Comparison of ENCODE assay signal across 8 cellular contexts in genomic region chr3:101518421-101518871, GRCh38. TPM values are rescaled to one million over a fixed set of nuclear protein-coding genes. Genes with fewer than 3 reads are reported as not detected.
DNase-seq lines count a peak whose midpoint lies in the region; ATAC-seq and TF ChIP-seq lines count a peak whose summit lies in the region.

No MANE protein-coding gene starts in this region.

- no peak overlapping the region for H2AK5ac ChIP-seq in neuronal stem cell (ENCODE audit: low read depth, low read length)

- H3K4me2 ChIP-seq in neuronal stem cell (ENCODE audit: insufficient read depth, low read length, poor library complexity, severe bottlenecking): no peak overlapping the region

- no peak overlapping the region for H3K23ac ChIP-seq in neuronal stem cell (ENCODE audit: low read depth, low read length, poor library complexity)

- no peak for TF ChIP-seq CTCF in GM12865 (IDR thresholded peaks at IDR 0.05; ENCODE audit: insufficient read depth, low read depth, low read length, missing control alignments)

- H3K27ac Mint-ChIP-seq in activated CD8-positive, alpha-beta memory T cell treated with anti-CD3 and anti-CD28 coated beads, Interleukin-2, amount 10 ng/mL, durations not matched to agents 7 days and 5 days: peak overlapping the region; percentile 87

- H2BK5ac ChIP-seq in neuronal stem cell (ENCODE audit: low read length): no peak overlapping the region

- no peaks in the 10 kb centered on the region for H3K79me1 ChIP-seq in neuronal stem cell (ENCODE audit: low read depth, low read length)

- H3K4me1 ChIP-seq in neuronal stem cell (ENCODE audit: control insufficient read depth in 2 of 2, insufficient read depth in 1 of 2, low read depth in 1 of 2, low read length in 2 of 2) (no peaks in the 10 kb centered on the region), HAP-1 (peaks cover 13% of the 10 kb centered on the region)

- peaks cover 45% of the 10 kb centered on the region for H3K4me1 Mint-ChIP-seq in activated CD8-positive, alpha-beta memory T cell treated with anti-CD3 and anti-CD28 coated beads, Interleukin-2, amount 10 ng/mL, durations not matched to agents 7 days and 5 days

- H3K36me3 ChIP-seq in neuronal stem cell (replicated peaks in 1 of 2; ENCODE audit: control insufficient read depth in 2 of 2, insufficient read depth in 2 of 2, low read length in 2 of 2) (no peaks in the 10 kb centered on the region), HAP-1 (replicated peaks) (no peaks in the 10 kb centered on the region)

- H3K14ac ChIP-seq in neuronal stem cell (ENCODE audit: low read length): no peak overlapping the region

- no peak overlapping the region for H2BK15ac ChIP-seq in neuronal stem cell (ENCODE audit: low read length)

- no peak overlapping the region for H4K8ac ChIP-seq in neuronal stem cell (ENCODE audit: low read depth, low read length)

- H2BK120ac ChIP-seq in neuronal stem cell (ENCODE audit: low read depth, low read length): no peak overlapping the region

- H2AFZ ChIP-seq in neuronal stem cell (ENCODE audit: low read length): peak overlapping the region; percentile 40

- DNase-seq in GM12865 (ENCODE audit: low read depth) (peak; percentile 95), HT1080 (ENCODE audit: low read depth) (peak; percentile 84), neuronal stem cell (ENCODE audit: low spot score) (no peak), HAP-1 (ENCODE audit: low spot score in 2 of 2) (no peak), cerebellar cortex (ENCODE audit: low spot score) (no peak), NCI-H1092 (lab: John Stamatoyannopoulos, UW) (no peak)
- peak; percentile 76 for DNase-seq in activated CD8-positive, alpha-beta memory T cell treated with anti-CD3 and anti-CD28 coated beads, Interleukin-2, amount 10 ng/mL, durations not matched to agents 7 days and 5 days

- H3K9ac ChIP-seq in neuronal stem cell (ENCODE audit: low read depth, low read length, poor library complexity): no peak overlapping the region

- no peak overlapping the region for H3K4ac ChIP-seq in neuronal stem cell (ENCODE audit: low read length)

- no CpG with 5 or more reads among the region's 3 CpGs for WGBS in neuronal stem cell (ENCODE audit: extremely low coverage in 2 of 2, insufficient read length in 2 of 2, insufficient replicate concordance in 1 of 2), 2 donors

- H4K91ac ChIP-seq in neuronal stem cell (ENCODE audit: low read depth, low read length, poor library complexity): no peak overlapping the region

- no peak overlapping the region for H2BK12ac ChIP-seq in neuronal stem cell (ENCODE audit: low read length)

- H3K9me3 Mint-ChIP-seq in activated CD8-positive, alpha-beta memory T cell treated with anti-CD3 and anti-CD28 coated beads, Interleukin-2, amount 10 ng/mL, durations not matched to agents 7 days and 5 days (ENCODE audit: low read depth): no peaks in the 10 kb centered on the region

- in situ Hi-C loops in HAP-1 (cut with MboI; ENCODE audit: low sequenced_read_pairs): no loop called here

- ATAC-seq in GM21529 (IDR thresholded peaks at IDR 0.05; ENCODE audit: unreplicated experiment): peak; percentile 98
- peak; percentile 98 for ATAC-seq in activated CD8-positive, alpha-beta memory T cell treated with anti-CD3 and anti-CD28 coated beads, Interleukin-2, amount 10 ng/mL, durations not matched to agents 7 days and 5 days

- H3K36me3 Mint-ChIP-seq in activated CD8-positive, alpha-beta memory T cell treated with anti-CD3 and anti-CD28 coated beads, Interleukin-2, amount 10 ng/mL, durations not matched to agents 7 days and 5 days: peaks cover 5% of the 10 kb centered on the region

- CTCF ChIA-PET in activated CD8-positive, alpha-beta memory T cell treated with anti-CD3 and anti-CD28 coated beads, Interleukin-2, amount 10 ng/mL, durations not matched to agents 7 days and 5 days (lab: Charles Lee): interaction anchor here (1.2 to 2.1 kb wide), 5 partner anchors 17 to 43 kb away, joined by 3 to 16 read pairs (median 3); partner anchors contain the start of gene TRMT10C

- no peak overlapping the region for H3K27ac ChIP-seq in neuronal stem cell (replicated peaks; ENCODE audit: low read length)

- peak overlapping the region; percentile 32 for H3K4me3 ChIP-seq in GM12865 (ENCODE audit: low read depth, low read length)
- H3K4me3 ChIP-seq in neuronal stem cell (ENCODE audit: low read length in 2 of 2): no peak overlapping the region
- no peak overlapping the region for H3K4me3 ChIP-seq in HAP-1

- H3K27me3 ChIP-seq in neuronal stem cell (ENCODE audit: control insufficient read depth in 3 of 3, insufficient read depth in 3 of 3, low read depth in 1 of 3, low read length in 3 of 3) (peaks cover 0 to 7% (median 0%) of the 10 kb centered on the region in 3 experiments), HAP-1 (ENCODE audit: low read depth) (peaks cover 12% of the 10 kb centered on the region)

- no peak overlapping the region for H3K18ac ChIP-seq in neuronal stem cell (ENCODE audit: low read length)

- H3K4me3 Mint-ChIP-seq in activated CD8-positive, alpha-beta memory T cell treated with anti-CD3 and anti-CD28 coated beads, Interleukin-2, amount 10 ng/mL, durations not matched to agents 7 days and 5 days: peak overlapping the region; percentile 40

- H3K9me3 ChIP-seq in neuronal stem cell (replicated peaks in 1 of 2; ENCODE audit: control insufficient read depth in 2 of 2, insufficient read depth in 1 of 2, low read depth in 1 of 2, low read length in 2 of 2): no peaks in the 10 kb centered on the region
- no peaks in the 10 kb centered on the region for H3K9me3 ChIP-seq in HAP-1

- H3K27me3 Mint-ChIP-seq in activated CD8-positive, alpha-beta memory T cell treated with anti-CD3 and anti-CD28 coated beads, Interleukin-2, amount 10 ng/mL, durations not matched to agents 7 days and 5 days: no peaks in the 10 kb centered on the region

RNA-seq across cellular contexts. Expression of gene SENP7, which starts 5.4 kb away (rescaled TPM):
- 4.4 and 4.6 TPM in 2 replicates for total RNA-seq in HT1080 (2014; rRNA removed; shearing (Covaris generic))
- polyA plus RNA-seq in HT1080 (2015; cell fraction: cytosol; rRNA removed): 3.8 and 5.9 TPM in 2 replicates
- 28.4 and 32.2 TPM in 2 replicates for polyA plus RNA-seq in HT1080 (2015; cell fraction: nucleus; rRNA removed)
- 10 to 100 TPM; 21.2 to 23.2 TPM for total RNA-seq in activated CD8-positive, alpha-beta memory T cell treated with anti-CD3 and anti-CD28 coated beads, Interleukin-2, amount 10 ng/mL, durations not matched to agents 7 days and 5 days
- 15.9 TPM for polyA plus RNA-seq in neuronal stem cell (2013, experiment 1 of 2)
- 16.2 TPM for polyA plus RNA-seq in neuronal stem cell (2013, experiment 2 of 2)

RNA-seq across cellular contexts. Expression of gene TRMT10C, which starts 43.2 kb away (rescaled TPM):
- total RNA-seq in HT1080 (2014; rRNA removed; shearing (Covaris generic)): 47.6 and 50.8 TPM in 2 replicates
- 35.7 and 36.6 TPM in 2 replicates for polyA plus RNA-seq in HT1080 (2015; cell fraction: cytosol; rRNA removed)
- polyA plus RNA-seq in HT1080 (2015; cell fraction: nucleus; rRNA removed): 51.8 and 58.2 TPM in 2 replicates
- total RNA-seq in activated CD8-positive, alpha-beta memory T cell treated with anti-CD3 and anti-CD28 coated beads, Interleukin-2, amount 10 ng/mL, durations not matched to agents 7 days and 5 days: 10 to 100 TPM; 24.1 to 32.9 TPM
- polyA plus RNA-seq in neuronal stem cell (2013, experiment 1 of 2): 42.1 TPM
- polyA plus RNA-seq in neuronal stem cell (2013, experiment 2 of 2): 42.5 TPM

RNA-seq across cellular contexts. Expression of gene PCNP, which starts 55.5 kb away (rescaled TPM):
- 68.6 and 85.8 TPM in 2 replicates for total RNA-seq in HT1080 (2014; rRNA removed; shearing (Covaris generic))
- 172 and 202 TPM in 2 replicates for polyA plus RNA-seq in HT1080 (2015; cell fraction: cytosol; rRNA removed)
- polyA plus RNA-seq in HT1080 (2015; cell fraction: nucleus; rRNA removed): 107 and 109 TPM in 2 replicates
- total RNA-seq in activated CD8-positive, alpha-beta memory T cell treated with anti-CD3 and anti-CD28 coated beads, Interleukin-2, amount 10 ng/mL, durations not matched to agents 7 days and 5 days: 100 to 1,000 TPM; 138 to 172 TPM
- polyA plus RNA-seq in neuronal stem cell (2013, experiment 1 of 2): 140 TPM
- 140 TPM for polyA plus RNA-seq in neuronal stem cell (2013, experiment 2 of 2)

Comparison
In these comparisons a context has a peak if more than half of its experiments do, and no peak if none do; other contexts are left out.
1. DNase-seq: peak in GM12865 (single experiment), HT1080 (single experiment) and activated CD8-positive, alpha-beta memory T cell treated with anti-CD3 and anti-CD28 coated beads, Interleukin-2, amount 10 ng/mL, durations not matched to agents 7 days and 5 days (single experiment); none in neuronal stem cell (single experiment), HAP-1 (0 of 2), cerebellar cortex (single experiment) and NCI-H1092 (single experiment).